1 cellular context compared by ENCODE assay signal in the genomic region with DNA sequence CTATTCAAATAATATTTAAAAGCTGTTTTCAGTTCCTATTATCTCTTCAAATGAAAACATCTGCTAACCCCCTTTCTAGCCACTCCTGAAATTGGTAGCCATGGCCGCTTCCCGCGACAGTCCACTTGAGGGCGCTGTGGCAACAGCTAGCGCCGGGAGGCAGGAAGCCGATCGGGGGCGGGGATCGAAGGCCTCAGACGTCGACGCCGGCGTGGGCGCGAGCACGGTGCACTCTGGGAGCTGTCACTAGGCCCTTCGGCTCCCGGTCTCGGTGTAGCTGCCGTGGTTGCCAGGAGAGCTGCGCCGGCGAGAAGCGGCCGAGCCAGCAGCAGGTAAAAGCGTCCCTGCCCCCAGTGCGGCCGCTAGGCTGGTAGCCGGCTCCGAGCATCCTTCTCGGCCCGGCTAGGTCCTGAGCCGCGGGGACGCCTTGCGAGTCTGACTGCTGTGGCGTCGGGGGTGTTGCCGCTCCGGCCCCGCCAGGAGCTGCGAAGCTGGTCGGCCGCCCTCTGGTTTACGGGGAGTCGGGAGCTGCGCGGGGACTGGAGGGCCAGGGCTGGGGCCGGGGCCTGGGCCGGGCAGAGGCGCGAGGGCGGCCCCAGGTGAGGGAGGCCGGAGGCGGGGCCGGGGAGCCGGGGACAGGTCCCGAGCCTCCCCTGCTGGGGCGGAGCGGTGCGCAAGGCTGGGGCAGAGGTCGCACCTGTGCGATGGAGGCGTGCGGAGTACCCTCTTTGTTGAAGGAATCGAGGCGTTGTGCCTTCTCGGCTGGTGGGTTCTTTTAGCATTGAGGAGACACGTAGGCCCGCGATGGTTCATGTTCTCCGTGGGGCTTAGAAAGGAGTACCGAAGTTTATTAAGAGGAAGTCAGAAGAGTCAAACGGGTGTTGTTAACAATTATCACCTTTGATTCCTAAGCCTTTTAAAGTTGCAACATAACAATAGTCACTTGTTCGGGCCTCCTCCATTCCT.
TF ChIP-seq lines count a peak whose summit lies in the region.

DOP1A (plus strand) TSS at position 224 of the 966 bp plus-strand sequence. CDS start 29,307 bp downstream, outside the sequence.

TF ChIP-seq in HepG2, 621 proteins besides CTCF, POLR2A, EP300 and RAD21 (continued from another document and continues in another):
- TF ChIP-seq ZBTB40 (IDR thresholded peaks at IDR 0.05) = no peak
- TF ChIP-seq ZBTB40 (CRISPR knock-in tag; IDR thresholded peaks at IDR 0.05) = peak; percentile 54; the same call in 1 of the 2 replicates
- 0 out of 2 replicates have a peak, but pooled peaks have one; percentile 32 for TF ChIP-seq REL (CRISPR knock-in tag; conservative IDR thresholded peaks at IDR 0.05)
- peak; percentile 64; the same call in 1 of the 2 replicates for TF ChIP-seq SNAPC4 (CRISPR knock-in tag; IDR thresholded peaks at IDR 0.05)
- TF ChIP-seq EEA1 (CRISPR knock-in tag; IDR thresholded peaks at IDR 0.05; ENCODE audit: borderline replicate concordance) = peak; percentile 91; the same call in 1 of the 2 replicates
- peak; percentile 73; the same call in 1 of the 2 replicates for TF ChIP-seq BRD4 (CRISPR knock-in tag; IDR thresholded peaks at IDR 0.05)
- peak; percentile 31; the same call in 1 of the 2 replicates for TF ChIP-seq MIER3 (CRISPR knock-in tag; IDR thresholded peaks at IDR 0.05; ENCODE audit: borderline replicate concordance)
- TF ChIP-seq, protein P1, sequence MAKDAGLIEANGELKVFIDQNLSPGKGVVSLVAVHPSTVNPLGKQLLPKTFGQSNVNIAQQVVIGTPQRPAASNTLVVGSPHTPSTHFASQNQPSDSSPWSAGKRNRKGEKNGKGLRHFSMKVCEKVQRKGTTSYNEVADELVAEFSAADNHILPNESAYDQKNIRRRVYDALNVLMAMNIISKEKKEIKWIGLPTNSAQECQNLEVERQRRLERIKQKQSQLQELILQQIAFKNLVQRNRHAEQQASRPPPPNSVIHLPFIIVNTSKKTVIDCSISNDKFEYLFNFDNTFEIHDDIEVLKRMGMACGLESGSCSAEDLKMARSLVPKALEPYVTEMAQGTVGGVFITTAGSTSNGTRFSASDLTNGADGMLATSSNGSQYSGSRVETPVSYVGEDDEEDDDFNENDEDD (CRISPR knock-in tag; IDR thresholded peaks at IDR 0.05; ENCODE audit: borderline replicate concordance) = peak; percentile 79; the same call in 1 of the 2 replicates
- TF ChIP-seq ZNF790 (CRISPR knock-in tag; IDR thresholded peaks at IDR 0.05; ENCODE audit: borderline replicate concordance) = peak; percentile 78; the same call in 1 of the 2 replicates
- TF ChIP-seq CEBPG (CRISPR knock-in tag; IDR thresholded peaks at IDR 0.05) = peak; percentile 47; the same call in 1 of the 2 replicates
- TF ChIP-seq KLF15 (CRISPR knock-in tag; IDR thresholded peaks at IDR 0.05; ENCODE audit: borderline replicate concordance) = peak; percentile 64; the same call in 1 of the 2 replicates
- peak; percentile 31; the same call in 1 of the 2 replicates for TF ChIP-seq FOSL2 (CRISPR knock-in tag; IDR thresholded peaks at IDR 0.05)
- TF ChIP-seq DRAP1 (CRISPR knock-in tag; IDR thresholded peaks at IDR 0.05) = 0 out of 2 replicates have a peak, but pooled peaks have one; percentile 43
- TF ChIP-seq ZNF501 (CRISPR knock-in tag; IDR thresholded peaks at IDR 0.05) = peak; percentile 99
- TF ChIP-seq RFX5 (IDR thresholded peaks at IDR 0.05; ENCODE audit: low read depth, low read length) = peak; percentile 34; the same call in 1 of the 2 replicates
- peak; percentile 21; the same call in 1 of the 2 replicates for TF ChIP-seq SP2 (CRISPR knock-in tag; IDR thresholded peaks at IDR 0.05)
- TF ChIP-seq NFRKB (IDR thresholded peaks at IDR 0.05) = no peak
- TF ChIP-seq PPARG (CRISPR knock-in tag; conservative IDR thresholded peaks at IDR 0.05) = peak; percentile 26; the same call in 1 of the 2 replicates
- no peak for TF ChIP-seq FOXK2 (IDR thresholded peaks at IDR 0.05)
- peak; percentile 64; the same call in 1 of the 2 replicates for TF ChIP-seq EED (CRISPR knock-in tag; IDR thresholded peaks at IDR 0.05)
- peak; percentile 63; the same call in 1 of the 2 replicates for TF ChIP-seq ZNF451 (CRISPR knock-in tag; IDR thresholded peaks at IDR 0.05)
- TF ChIP-seq, protein P2, sequence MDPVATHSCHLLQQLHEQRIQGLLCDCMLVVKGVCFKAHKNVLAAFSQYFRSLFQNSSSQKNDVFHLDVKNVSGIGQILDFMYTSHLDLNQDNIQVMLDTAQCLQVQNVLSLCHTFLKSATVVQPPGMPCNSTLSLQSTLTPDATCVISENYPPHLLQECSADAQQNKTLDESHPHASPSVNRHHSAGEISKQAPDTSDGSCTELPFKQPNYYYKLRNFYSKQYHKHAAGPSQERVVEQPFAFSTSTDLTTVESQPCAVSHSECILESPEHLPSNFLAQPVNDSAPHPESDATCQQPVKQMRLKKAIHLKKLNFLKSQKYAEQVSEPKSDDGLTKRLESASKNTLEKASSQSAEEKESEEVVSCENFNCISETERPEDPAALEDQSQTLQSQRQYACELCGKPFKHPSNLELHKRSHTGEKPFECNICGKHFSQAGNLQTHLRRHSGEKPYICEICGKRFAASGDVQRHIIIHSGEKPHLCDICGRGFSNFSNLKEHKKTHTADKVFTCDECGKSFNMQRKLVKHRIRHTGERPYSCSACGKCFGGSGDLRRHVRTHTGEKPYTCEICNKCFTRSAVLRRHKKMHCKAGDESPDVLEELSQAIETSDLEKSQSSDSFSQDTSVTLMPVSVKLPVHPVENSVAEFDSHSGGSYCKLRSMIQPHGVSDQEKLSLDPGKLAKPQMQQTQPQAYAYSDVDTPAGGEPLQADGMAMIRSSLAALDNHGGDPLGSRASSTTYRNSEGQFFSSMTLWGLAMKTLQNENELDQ (CRISPR knock-in tag; IDR thresholded peaks at IDR 0.05; ENCODE audit: borderline replicate concordance) = no peak
- no peak; the same call in 1 of the 2 replicates for TF ChIP-seq ZNF552 (CRISPR knock-in tag; IDR thresholded peaks at IDR 0.05; ENCODE audit: borderline replicate concordance)
- TF ChIP-seq FOXK1 (CRISPR knock-in tag; IDR thresholded peaks at IDR 0.05; ENCODE audit: borderline replicate concordance, low read depth) = peak; percentile 55; the same call in 1 of the 2 replicates
- peak; percentile 57; the same call in 1 of the 2 replicates for TF ChIP-seq ZNF709 (CRISPR knock-in tag; IDR thresholded peaks at IDR 0.05)
- peak; percentile 66; the same call in 1 of the 2 replicates for TF ChIP-seq BCL3 (CRISPR knock-in tag; IDR thresholded peaks at IDR 0.05)
- 0 out of 2 replicates have a peak, but pooled peaks have one; percentile 85 for TF ChIP-seq ZNF766 (CRISPR knock-in tag; IDR thresholded peaks at IDR 0.05; ENCODE audit: borderline replicate concordance)
- TF ChIP-seq ZBTB7A (CRISPR knock-in tag; IDR thresholded peaks at IDR 0.05) = peak; percentile 22; the same call in 1 of the 2 replicates
